33 cellular contexts compared by ENCODE assay signal in the genomic region with DNA sequence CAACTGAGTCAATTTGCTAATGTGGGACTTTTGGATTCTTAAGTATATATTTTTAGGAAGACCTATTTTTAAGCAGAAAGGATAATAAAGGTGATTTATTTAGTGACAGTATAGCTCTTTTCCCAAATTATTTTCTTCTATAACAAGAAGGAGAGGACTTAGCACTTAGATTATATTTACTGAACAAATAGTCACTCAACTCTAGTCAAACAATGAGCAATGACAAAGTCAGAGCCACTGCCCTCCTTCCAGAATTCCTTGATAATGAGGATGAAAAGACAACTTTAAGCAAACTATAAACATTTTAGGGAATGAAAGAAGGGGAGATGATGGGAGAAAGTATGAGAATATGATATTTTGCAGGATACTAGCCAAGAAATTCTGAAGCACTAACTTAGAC.
"Had no signal": no experiment of that assay in that cellular context is flagged by ENCODE, and none has a peak within 500 bp of the region (broad histone marks: within the 10 kb centered on the region; RNA-seq: fewer than 3 reads in every experiment).

No MANE protein-coding gene starts in this region.

- H3K36me3 ChIP-seq: adrenal gland, ascending aorta, brain microvascular endothelial cell, breast epithelium, cardiac muscle cell had no signal

- DNase-seq: activated effector memory CD4-positive, alpha-beta T cell treated with anti-CD3 and anti-CD28 coated beads, Interleukin-2, amount 50 U/mL, for 16 hours; activated effector memory CD4-positive, alpha-beta T cell treated with Interleukin-2 at 50 U/mL for 16 hours; activated gamma-delta T cell; activated gamma-delta T cell treated with Interleukin-2 at 50 U/mL for 16 hours; activated naive CD4-positive, alpha-beta T cell; activated naive CD4-positive, alpha-beta T cell treated with anti-CD3 and anti-CD28 coated beads for 36 hours; activated naive CD4-positive, alpha-beta T cell treated with anti-CD3 and anti-CD28 coated beads, Interleukin-2, amount 10 ng/mL, durations not matched to agents 7 days and 5 days; activated naive CD4-positive, alpha-beta T cell treated with anti-CD3 and anti-CD28 coated beads, Interleukin-2, amount 50 U/mL, for 16 hours; activated naive CD4-positive, alpha-beta T cell treated with Interleukin-2 at 50 U/mL for 16 hours; activated naive CD8-positive, alpha-beta T cell treated with anti-CD3 and anti-CD28 coated beads for 36 hours; activated naive CD8-positive, alpha-beta T cell treated with anti-CD3 and anti-CD28 coated beads, Interleukin-2, amount 10 ng/mL, durations not matched to agents 7 days and 5 days; activated naive CD8-positive, alpha-beta T cell treated with anti-CD3 and anti-CD28 coated beads, Interleukin-2, amount 50 U/mL, for 24 hours; activated T-cell treated with anti-CD3 and anti-CD28 coated beads, Interleukin-2, amount 50 U/mL, for 24 hours; activated T-cell treated with anti-CD3 and anti-CD28 coated beads, Interleukin-2, amount 50 U/mL, for 4 hours; activated T-cell treated with anti-CD3 and anti-CD28 coated beads, Interleukin-2, amount 50 U/mL, for 48 hours; activated T-cell treated with anti-CD3 and anti-CD28 coated beads, Interleukin-2, amount 50 U/mL, for 72 hours; adrenal gland; amniotic stem cell; amygdala; anterior cingulate cortex; aorta; body of pancreas; brain microvascular endothelial cell; caudate nucleus; central memory CD4-positive, alpha-beta T cell; cerebellar nuclear complex had no signal

- H3K27ac ChIP-seq: adrenal gland, ascending aorta, body of pancreas, brain microvascular endothelial cell, breast epithelium, cardiac muscle cell had no signal

- ATAC-seq: activated naive CD4-positive, alpha-beta T cell treated with anti-CD3 and anti-CD28 coated beads, Interleukin-2, amount 50 U/mL, for 72 hours; activated naive CD8-positive, alpha-beta T cell treated with anti-CD3 and anti-CD28 coated beads, Interleukin-2, amount 50 U/mL, for 24 hours; activated T-cell treated with anti-CD3 and anti-CD28 coated beads, Interleukin-2, amount 50 U/mL, for 4 hours; activated T-cell treated with anti-CD3 and anti-CD28 coated beads, Interleukin-2, amount 50 U/mL, for 72 hours; activated T-helper 17 cell treated with anti-CD3 and anti-CD28 coated beads, Interleukin-2, amount 50 U/mL, for 72 hours; body of pancreas had no signal

- H3K4me3 ChIP-seq: adrenal gland, ascending aorta, body of pancreas, breast epithelium, cardiac muscle cell had no signal

- H3K27me3 ChIP-seq: adrenal gland, ascending aorta, body of pancreas, brain microvascular endothelial cell, breast epithelium, cardiac muscle cell had no signal

- H3K4me1 ChIP-seq: adrenal gland, ascending aorta, breast epithelium had no signal

- H3K9me3 ChIP-seq: adrenal gland, ascending aorta, body of pancreas, breast epithelium had no signal

- FAIRE-seq: astrocyte, bronchial epithelial cell had no signal
